In the genomic region with DNA sequence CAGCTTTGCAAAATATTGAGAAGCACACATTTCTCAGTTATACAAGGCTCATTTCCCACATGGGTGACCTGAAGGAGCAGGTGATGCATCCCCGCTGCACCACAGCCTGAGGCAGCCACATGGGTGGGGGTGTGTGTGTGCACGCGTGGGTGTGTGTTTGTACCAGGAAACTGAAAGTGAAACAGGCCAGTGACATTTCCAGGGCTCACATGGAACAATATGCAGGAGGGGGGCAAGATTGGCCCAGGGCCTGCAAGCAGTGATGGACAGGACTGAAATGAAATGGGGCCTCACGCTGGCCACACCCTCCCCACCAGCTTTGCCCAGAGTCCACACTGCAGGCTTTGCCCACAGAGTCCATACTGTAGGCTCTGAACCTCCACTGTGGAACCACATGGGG, we compare ENCODE assay signal across 8 cellular contexts.
DNase-seq lines count a peak whose midpoint lies in the region; ATAC-seq and TF ChIP-seq lines count a peak whose summit lies in the region.

No MANE protein-coding gene starts in this region.

- no peak for TF ChIP-seq CTCF in dorsolateral prefrontal cortex (IDR thresholded peaks at IDR 0.05 in 54 of 56, conservative IDR thresholded peaks at IDR 0.05 in 2 of 56; ENCODE audit: low read depth in 1 of 56, partially characterized antibody in 56 of 56)
- TF ChIP-seq CTCF in testis (IDR thresholded peaks at IDR 0.05) = no peak

- DNase-seq in activated T-cell treated with anti-CD3 and anti-CD28 coated beads for 1 hour (ENCODE audit: low read depth) (peak; percentile 53), left kidney (ENCODE audit: low read depth, low spot score) (peak; percentile 42), dorsolateral prefrontal cortex (no peak), testis (no peak), cortex of kidney (lab: John Stamatoyannopoulos, UW) (no peak)
- DNase-seq in stimulated activated CD8-positive, alpha-beta memory T cell treated with anti-CD3 and anti-CD28 coated beads, Interleukin-15, amount 100 ng/mL, for 1 hour (ENCODE audit: low read depth) = peak; percentile 37

- H3K4me3 ChIP-seq in HUES6 (ENCODE audit: low read depth, low read length) (no peak overlapping the region), dorsolateral prefrontal cortex (no peak overlapping the region), testis (no peak overlapping the region)

- no peaks in the 10 kb centered on the region; the same call in 1 of the 2 replicates for H3K27me3 ChIP-seq in HUES6 (ENCODE audit: control insufficient read depth, insufficient read depth, low read length)
- peaks cover 0 to 5% (median 0%) of the 10 kb centered on the region in 45 donors for H3K27me3 ChIP-seq in dorsolateral prefrontal cortex
- H3K27me3 ChIP-seq in testis = no peaks in the 10 kb centered on the region

- TF ChIP-seq POLR2A in testis (IDR thresholded peaks at IDR 0.05) = no peak

- H3K9me3 ChIP-seq in HUES6 (ENCODE audit: control insufficient read depth, insufficient read depth, low read depth, low read length) = no peaks in the 10 kb centered on the region
- no peaks in the 10 kb centered on the region for H3K9me3 ChIP-seq in testis

- H3K27ac ChIP-seq in HUES6 (ENCODE audit: low read depth, low read length) (no peak overlapping the region), dorsolateral prefrontal cortex (no peak overlapping the region), testis (no peak overlapping the region)

- no peak for ATAC-seq in HG02852 (IDR thresholded peaks at IDR 0.05; ENCODE audit: unreplicated experiment)

- intact Hi-C loops in dorsolateral prefrontal cortex (cut with DNase I) = no loop called here
- intact Hi-C loops in testis (cut with DNase I; ENCODE audit: low total_unique reads) = no loop called here

- H3K4me1 ChIP-seq in HUES6 (ENCODE audit: control insufficient read depth, insufficient read depth, low read length) = peaks cover 69% of the 10 kb centered on the region
- H3K4me1 ChIP-seq in testis = peaks cover 9% of the 10 kb centered on the region

- H3K36me3 ChIP-seq in HUES6 (ENCODE audit: control insufficient read depth, insufficient read depth, low read length) = peaks cover 17% of the 10 kb centered on the region; the same call in 1 of the 2 replicates
- no peaks in the 10 kb centered on the region for H3K36me3 ChIP-seq in testis (ENCODE audit: low read depth, missing control alignments)

- peak overlapping the region; percentile 83 for H3K9ac ChIP-seq in HUES6 (ENCODE audit: low read length)

- 78 to 82% methylated on average over 4 of the region's 4 CpGs for WGBS in testis, 2 donors

Comparison
In these comparisons a context has a peak if more than half of its experiments do, and no peak if none do; other contexts are left out.
1. DNase-seq: peak in activated T-cell treated with anti-CD3 and anti-CD28 coated beads for 1 hour (single experiment), left kidney (single experiment) and stimulated activated CD8-positive, alpha-beta memory T cell treated with anti-CD3 and anti-CD28 coated beads, Interleukin-15, amount 100 ng/mL, for 1 hour (single experiment); none in dorsolateral prefrontal cortex (0 of 10), testis (single experiment) and cortex of kidney (single experiment).